1 cellular context compared by ENCODE assay signal in genomic region chr20:31698803-31699718, GRCh38.
TF ChIP-seq lines count a peak whose summit lies in the region.

No MANE protein-coding gene starts in this region.

TF ChIP-seq in K562, 482 proteins besides CTCF, POLR2A, EP300 and RAD21 (continued from another document):
- TF ChIP-seq, protein P1, sequence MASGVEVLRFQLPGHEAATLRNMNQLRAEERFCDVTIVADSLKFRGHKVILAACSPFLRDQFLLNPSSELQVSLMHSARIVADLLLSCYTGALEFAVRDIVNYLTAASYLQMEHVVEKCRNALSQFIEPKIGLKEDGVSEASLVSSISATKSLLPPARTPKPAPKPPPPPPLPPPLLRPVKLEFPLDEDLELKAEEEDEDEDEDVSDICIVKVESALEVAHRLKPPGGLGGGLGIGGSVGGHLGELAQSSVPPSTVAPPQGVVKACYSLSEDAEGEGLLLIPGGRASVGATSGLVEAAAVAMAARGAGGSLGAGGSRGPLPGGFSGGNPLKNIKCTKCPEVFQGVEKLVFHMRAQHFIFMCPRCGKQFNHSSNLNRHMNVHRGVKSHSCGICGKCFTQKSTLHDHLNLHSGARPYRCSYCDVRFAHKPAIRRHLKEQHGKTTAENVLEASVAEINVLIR (CRISPR knock-in tag; IDR thresholded peaks at IDR 0.05), result 0 out of 2 replicates have a peak, but pooled peaks have one; percentile 10
- peak; percentile 83 for TF ChIP-seq ZNF584 (CRISPR knock-in tag; IDR thresholded peaks at IDR 0.05; ENCODE audit: low read depth)
- TF ChIP-seq ZNF780A (CRISPR knock-in tag; IDR thresholded peaks at IDR 0.05), result no peak
